Comparison of ENCODE assay signal across 14 cellular contexts in the genomic region with DNA sequence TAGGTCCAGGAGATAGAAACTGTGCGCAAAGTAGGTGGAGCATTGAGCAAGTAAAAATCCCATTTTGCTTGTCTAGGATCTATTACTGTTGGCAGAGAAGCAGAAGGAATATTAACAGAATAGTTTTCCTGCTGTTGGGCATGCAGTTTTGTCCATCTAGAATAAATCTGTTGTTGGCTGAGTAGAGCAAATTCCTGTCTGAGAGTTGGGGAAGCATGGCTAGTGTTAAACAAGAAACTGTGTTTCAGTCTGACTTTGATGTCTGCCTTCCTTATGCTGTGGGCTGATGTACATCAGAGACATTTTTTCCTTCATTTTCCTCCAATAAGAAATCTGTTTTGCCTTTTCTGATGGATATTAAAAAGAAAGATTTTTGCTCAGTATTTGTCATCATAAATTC.
DNase-seq lines count a peak whose midpoint lies in the region; ATAC-seq and TF ChIP-seq lines count a peak whose summit lies in the region.
"Had no signal": no experiment of that assay in that cellular context is flagged by ENCODE, and none has a peak within 500 bp of the region (broad histone marks: within the 10 kb centered on the region; RNA-seq: fewer than 3 reads in every experiment).

No MANE protein-coding gene starts in this region.

- DNase-seq in natural killer cell (no peak), mammary epithelial cell (no peak), mesenchymal stem cell (peak; percentile 21), aorta (no peak), OCI-M2 (lab: John Stamatoyannopoulos, UW; ENCODE audit: unreplicated experiment) (no peak), putamen (ENCODE audit: low spot score) (no peak)
- no peak for DNase-seq in natural killer cell treated with Interleukin-12 subunit alpha and Interleukin-12 subunit beta and Interleukin-15 and Interleukin-18, amount 100 ng/mL, for 72 hours (ENCODE audit: low spot score)
- DNase-seq: C1 segment of cervical spinal cord; central memory CD4-positive, alpha-beta T cell; NCI-H524 treated with DMSO at 0.1 percent for 48 hours; stimulated activated CD4-positive, alpha-beta T cell treated with anti-CD3 and anti-CD28 coated beads, Interleukin-4, amount 100 ng/mL, for 1 hour; upper lobe of left lung had no signal

- no peaks in the 10 kb centered on the region for H4K20me1 ChIP-seq in mammary epithelial cell (ENCODE audit: insufficient read depth, low read length)

- H3K27ac ChIP-seq in mammary epithelial cell (ENCODE audit: insufficient read depth, low read depth, low read length) (peak overlapping the region; percentile 74), mesenchymal stem cell (ENCODE audit: low read length, poor library complexity, severe bottlenecking) (no peak overlapping the region), aorta (ENCODE audit: low read depth in 1 of 2, low read length in 2 of 2) (peak overlapping the region; percentile 10 to 67)
- H3K27ac ChIP-seq: neural progenitor cell had no signal

- H3K27me3 Mint-ChIP-seq in natural killer cell (ENCODE audit: low read depth in 2 of 2) = no peaks in the 10 kb centered on the region
- no peaks in the 10 kb centered on the region for H3K27me3 Mint-ChIP-seq in natural killer cell treated with Interleukin-12 subunit alpha and Interleukin-12 subunit beta and Interleukin-15 and Interleukin-18, amount 100 ng/mL, for 72 hours

- H3K36me3 ChIP-seq in mammary epithelial cell (ENCODE audit: insufficient read depth, low read length) (no peaks in the 10 kb centered on the region), mesenchymal stem cell (ENCODE audit: control insufficient read depth in 1 of 2, insufficient read depth in 2 of 2, low read depth in 1 of 2, low read length in 2 of 2) (peaks cover 1 to 3% of the 10 kb centered on the region in 2 experiments), aorta (ENCODE audit: control insufficient read depth in 1 of 2, insufficient read depth in 2 of 2, low read length in 1 of 2) (no peaks in the 10 kb centered on the region)
- H3K36me3 ChIP-seq: neural progenitor cell had no signal

- H3K23ac ChIP-seq in mesenchymal stem cell (ENCODE audit: low read length in 2 of 2) = no peak overlapping the region

- H3K4me3 ChIP-seq in mammary epithelial cell (replicated peaks in 1 of 3; ENCODE audit: insufficient read depth in 1 of 3, low read depth in 2 of 3, low read length in 3 of 3) = peak overlapping the region in 1 of 3 experiments; percentile 32
- H3K4me3 ChIP-seq in mesenchymal stem cell (ENCODE audit: insufficient read depth in 1 of 2, low read depth in 1 of 2, low read length in 2 of 2) = peak overlapping the region in 1 of 2 experiments; percentile 55
- H3K4me3 ChIP-seq in aorta (ENCODE audit: low read length in 2 of 2) = peak overlapping the region; percentile 3 to 10
- H3K4me3 ChIP-seq: neural progenitor cell, upper lobe of left lung had no signal

- no peaks in the 10 kb centered on the region for H3K36me3 Mint-ChIP-seq in natural killer cell
- H3K36me3 Mint-ChIP-seq in natural killer cell treated with Interleukin-12 subunit alpha and Interleukin-12 subunit beta and Interleukin-15 and Interleukin-18, amount 100 ng/mL, for 72 hours = peaks cover 4% of the 10 kb centered on the region

- H4K91ac ChIP-seq in mesenchymal stem cell (ENCODE audit: low read length) = no peak overlapping the region

- no peak overlapping the region for H4K8ac ChIP-seq in mesenchymal stem cell (ENCODE audit: low read length)

- BruUV-seq in mammary epithelial cell (replicated peaks; lab: Mats Ljungman, UMichigan) = no TSS peak

- CTCF ChIA-PET in mammary epithelial cell (lab: Charles Lee; ENCODE audit: low non-redundant PET) = no interaction called here

- in situ Hi-C loops in mammary epithelial cell (cut with MboI; ENCODE audit: low sequenced_read_pairs in 2 of 2) = no loop called here

- H3K79me1 ChIP-seq in mesenchymal stem cell (replicated peaks; ENCODE audit: low read length, poor library complexity, severe bottlenecking) = peaks cover 8% of the 10 kb centered on the region

- no peak for ATAC-seq in natural killer cell
- ATAC-seq in natural killer cell treated with Interleukin-12 subunit alpha and Interleukin-12 subunit beta and Interleukin-15 and Interleukin-18, amount 100 ng/mL, for 72 hours = no peak
- peak; percentile 57 for ATAC-seq in aorta (ENCODE audit: low FRiP score)
- ATAC-seq in HG03139 (IDR thresholded peaks at IDR 0.05; ENCODE audit: unreplicated experiment) = no peak

- no peak overlapping the region for H3K18ac ChIP-seq in mesenchymal stem cell (ENCODE audit: low read depth in 1 of 2, low read length in 2 of 2)

- no peaks in the 10 kb centered on the region for H3K9me3 ChIP-seq in mammary epithelial cell (replicated peaks; ENCODE audit: insufficient read depth, low read length)
- no peaks in the 10 kb centered on the region for H3K9me3 ChIP-seq in mesenchymal stem cell (ENCODE audit: control insufficient read depth, low read length)
- H3K9me3 ChIP-seq in aorta (ENCODE audit: control insufficient read depth, low read length) = no peaks in the 10 kb centered on the region
- H3K9me3 ChIP-seq: upper lobe of left lung had no signal

- H2AFZ ChIP-seq in mammary epithelial cell (ENCODE audit: low read depth, low read length) (no peak overlapping the region), mesenchymal stem cell (ENCODE audit: low read depth, low read length) (no peak overlapping the region)
- H2AFZ ChIP-seq: neural progenitor cell had no signal

- intact Hi-C loops in natural killer cell (cut with micrococcal nuclease) (no loop called here), mammary epithelial cell (cut with micrococcal nuclease) (no loop called here), aorta (cut with DNase I) (no loop called here)

- H3K79me2 ChIP-seq in mammary epithelial cell (ENCODE audit: insufficient read depth, low read length) = peaks cover 69% of the 10 kb centered on the region

- 100% methylated on average over 1 of the region's 1 CpG for WGBS in mammary epithelial cell (ENCODE audit: low coverage, missing lambda C conversion rate)
- WGBS in mesenchymal stem cell = 95% methylated on average over 1 of the region's 1 CpG
- 9% methylated on average over 1 of the region's 1 CpG for WGBS in aorta, 2 donors

- no peak overlapping the region for H2AK5ac ChIP-seq in mesenchymal stem cell (ENCODE audit: low read length, severe bottlenecking)

- TF ChIP-seq CTCF in natural killer cell (IDR thresholded peaks at IDR 0.05) (no peak), mammary epithelial cell (conservative IDR thresholded peaks at IDR 0.05 in 1 of 2, IDR thresholded peaks at IDR 0.05 in 1 of 2; ENCODE audit: extremely low read depth in 1 of 2, insufficient read depth in 1 of 2, low read depth in 1 of 2, low read length in 2 of 2) (no peak)

- peak overlapping the region; percentile 85 for H3K4me2 ChIP-seq in mammary epithelial cell (ENCODE audit: insufficient read depth, low read depth, low read length)
- H3K4me2 ChIP-seq in mesenchymal stem cell (ENCODE audit: low read length, poor library complexity, severe bottlenecking) = no peak overlapping the region
- H3K4me2 ChIP-seq: neural progenitor cell had no signal

- dilution Hi-C loops in mammary epithelial cell (cut with HindIII; ENCODE audit: low sequenced_read_pairs) = no loop called here

- H3K4ac ChIP-seq in mesenchymal stem cell (ENCODE audit: low read depth in 1 of 2, low read length in 2 of 2) = no peak overlapping the region

- H3K9ac ChIP-seq in mammary epithelial cell (ENCODE audit: insufficient read depth, low read length) (peak overlapping the region; percentile 56), mesenchymal stem cell (ENCODE audit: low read length) (peak overlapping the region; percentile 81)
- H3K9ac ChIP-seq: neural progenitor cell had no signal

- no peak overlapping the region for H2BK120ac ChIP-seq in mesenchymal stem cell (ENCODE audit: low read depth, low read length)

- no peaks in the 10 kb centered on the region for H3K9me3 Mint-ChIP-seq in natural killer cell
- no peaks in the 10 kb centered on the region for H3K9me3 Mint-ChIP-seq in natural killer cell treated with Interleukin-12 subunit alpha and Interleukin-12 subunit beta and Interleukin-15 and Interleukin-18, amount 100 ng/mL, for 72 hours
- H3K9me3 Mint-ChIP-seq: neural progenitor cell had no signal

- no peak overlapping the region for H3K14ac ChIP-seq in mesenchymal stem cell (ENCODE audit: low read length in 2 of 2)

- H2BK15ac ChIP-seq in mesenchymal stem cell (ENCODE audit: low read depth, poor library complexity, severe bottlenecking) = no peak overlapping the region

- H3K27ac Mint-ChIP-seq in natural killer cell = peak overlapping the region; percentile 2 to 58
- peak overlapping the region in 1 of 2 donors; percentile 61 for H3K27ac Mint-ChIP-seq in natural killer cell treated with Interleukin-12 subunit alpha and Interleukin-12 subunit beta and Interleukin-15 and Interleukin-18, amount 100 ng/mL, for 72 hours
- H3K27ac Mint-ChIP-seq: neural progenitor cell had no signal

- H3K4me3 Mint-ChIP-seq in natural killer cell = no peak overlapping the region
- no peak overlapping the region for H3K4me3 Mint-ChIP-seq in natural killer cell treated with Interleukin-12 subunit alpha and Interleukin-12 subunit beta and Interleukin-15 and Interleukin-18, amount 100 ng/mL, for 72 hours
- H3K4me3 Mint-ChIP-seq: neural progenitor cell had no signal

- no peaks in the 10 kb centered on the region for H3K27me3 ChIP-seq in mammary epithelial cell (ENCODE audit: insufficient read depth, low read length)
- H3K27me3 ChIP-seq in mesenchymal stem cell (ENCODE audit: control insufficient read depth in 1 of 2, insufficient read depth in 1 of 2, low read length in 2 of 2) = no peaks in the 10 kb centered on the region
- no peaks in the 10 kb centered on the region for H3K27me3 ChIP-seq in aorta (ENCODE audit: control insufficient read depth in 1 of 2, insufficient read depth in 2 of 2, low read length in 1 of 2)
- H3K27me3 ChIP-seq: neural progenitor cell, upper lobe of left lung had no signal

- H2BK5ac ChIP-seq in mesenchymal stem cell (ENCODE audit: low read depth, low read length, poor library complexity, severe bottlenecking) = no peak overlapping the region

- peaks cover 34 to 38% of the 10 kb centered on the region in 2 donors for H3K4me1 Mint-ChIP-seq in natural killer cell
- peaks cover 26 to 37% of the 10 kb centered on the region in 2 donors for H3K4me1 Mint-ChIP-seq in natural killer cell treated with Interleukin-12 subunit alpha and Interleukin-12 subunit beta and Interleukin-15 and Interleukin-18, amount 100 ng/mL, for 72 hours (ENCODE audit: low read depth in 2 of 2)

- H2BK12ac ChIP-seq in mesenchymal stem cell (ENCODE audit: low read length in 2 of 2) = no peak overlapping the region

- H3K4me1 ChIP-seq in mammary epithelial cell (ENCODE audit: insufficient read depth, low read length) = peaks cover 36% of the 10 kb centered on the region
- H3K4me1 ChIP-seq in mesenchymal stem cell (ENCODE audit: control insufficient read depth, insufficient read depth, low read depth, low read length) = peaks cover 3% of the 10 kb centered on the region
- H3K4me1 ChIP-seq in aorta (ENCODE audit: control insufficient read depth in 1 of 2, insufficient read depth in 2 of 2, low read length in 2 of 2) = no peaks in the 10 kb centered on the region
- H3K4me1 ChIP-seq: neural progenitor cell had no signal
